Comparison of ENCODE assay signal across 20 cellular contexts in the genomic region with DNA sequence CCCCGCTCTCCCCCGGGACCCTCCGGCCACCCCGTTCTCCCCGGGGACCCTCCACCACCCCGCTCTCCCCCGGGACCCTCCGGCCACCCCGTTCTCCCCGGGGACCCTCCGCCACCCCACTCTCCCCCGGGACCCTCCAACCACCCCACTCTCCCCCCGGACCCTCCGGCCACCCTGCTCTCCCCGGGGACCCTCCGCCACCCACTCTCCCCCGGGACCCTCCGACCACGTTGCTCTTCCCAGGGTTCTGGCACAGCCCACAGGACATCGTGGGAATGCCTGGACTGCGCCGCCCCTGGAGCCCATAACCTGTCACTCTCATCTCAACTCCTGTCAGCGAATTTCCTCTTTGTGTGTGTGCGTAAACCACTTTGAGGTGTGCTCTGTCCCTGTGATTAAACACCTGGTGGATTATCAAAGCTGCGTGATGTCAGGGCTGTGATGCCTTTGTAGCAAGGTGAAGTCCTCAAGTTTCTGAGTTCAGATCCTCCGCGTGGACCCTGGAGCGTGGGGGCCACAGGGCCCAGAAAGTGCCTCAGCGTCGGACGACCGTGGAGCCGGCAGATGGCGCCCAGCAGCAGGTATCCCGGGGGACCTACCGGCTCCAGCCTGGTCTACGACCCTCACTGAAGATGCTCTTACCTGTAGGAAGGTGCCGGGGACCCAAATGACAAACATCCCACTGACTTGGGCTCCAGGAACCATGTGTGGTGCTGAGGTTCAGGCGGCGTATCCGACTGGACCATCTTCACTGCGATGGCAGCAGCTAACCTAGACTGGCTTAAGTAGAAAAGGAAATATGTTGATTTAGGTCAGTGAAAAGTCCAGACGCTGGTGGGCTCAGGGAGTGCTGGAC.
DNase-seq lines count a peak whose midpoint lies in the region; ATAC-seq and TF ChIP-seq lines count a peak whose summit lies in the region.
"Had no signal": no experiment of that assay in that cellular context is flagged by ENCODE, and none has a peak within 500 bp of the region (broad histone marks: within the 10 kb centered on the region; RNA-seq: fewer than 3 reads in every experiment).

No MANE protein-coding gene starts in this region.

- TF ChIP-seq CTCF in RWPE2 (IDR thresholded peaks at IDR 0.05; ENCODE audit: poor library complexity, severe bottlenecking) (no peak), neural progenitor cell (IDR thresholded peaks at IDR 0.05) (peak; percentile 25)

- H3K36me3 Mint-ChIP-seq in neural progenitor cell, result peaks cover 2% of the 10 kb centered on the region
- H3K36me3 Mint-ChIP-seq: CD8-positive, alpha-beta memory T cell had no signal

- H3K27ac Mint-ChIP-seq in neural progenitor cell, result no peak overlapping the region
- H3K27ac Mint-ChIP-seq: CD8-positive, alpha-beta memory T cell had no signal

- no peak overlapping the region for H3K27ac ChIP-seq in right cardiac atrium (ENCODE audit: low read length)
- no peak overlapping the region for H3K27ac ChIP-seq in RWPE2 (ENCODE audit: poor library complexity, severe bottlenecking)
- H3K27ac ChIP-seq in neural progenitor cell, result no peak overlapping the region
- H3K27ac ChIP-seq: HL-60 had no signal

- no peaks in the 10 kb centered on the region for H3K36me3 ChIP-seq in RWPE2 (ENCODE audit: low read depth)
- no peaks in the 10 kb centered on the region for H3K36me3 ChIP-seq in neural progenitor cell
- H3K36me3 ChIP-seq: HAP-1 had no signal

- H3F3A ChIP-seq in neural progenitor cell (ENCODE audit: low read depth), result peaks cover 15% of the 10 kb centered on the region

- H3K4me3 ChIP-seq in right cardiac atrium (ENCODE audit: low read length) (no peak overlapping the region), RWPE2 (ENCODE audit: severe bottlenecking) (no peak overlapping the region), neural progenitor cell (no peak overlapping the region)
- H3K4me3 ChIP-seq: HAP-1 had no signal

- H3K27me3 Mint-ChIP-seq in neural progenitor cell (ENCODE audit: insufficient read depth, low read depth), result peaks cover 42% of the 10 kb centered on the region

- no peak overlapping the region for H3K4me3 Mint-ChIP-seq in neural progenitor cell
- H3K4me3 Mint-ChIP-seq: CD8-positive, alpha-beta memory T cell had no signal

- no peaks in the 10 kb centered on the region for H3K4me1 ChIP-seq in right cardiac atrium (ENCODE audit: control insufficient read depth, insufficient read depth, low read length)
- no peaks in the 10 kb centered on the region for H3K4me1 ChIP-seq in RWPE2 (ENCODE audit: insufficient read depth, poor library complexity, severe bottlenecking)
- H3K4me1 ChIP-seq in neural progenitor cell, result peaks cover 8% of the 10 kb centered on the region
- H3K4me1 ChIP-seq: HAP-1 had no signal

- no peaks in the 10 kb centered on the region for H3K27me3 ChIP-seq in right cardiac atrium (ENCODE audit: control insufficient read depth, insufficient read depth)
- H3K27me3 ChIP-seq in RWPE2 (ENCODE audit: insufficient read depth, poor library complexity, severe bottlenecking), result peaks cover 15% of the 10 kb centered on the region
- peaks cover 90% of the 10 kb centered on the region for H3K27me3 ChIP-seq in neural progenitor cell

- peaks cover 6% of the 10 kb centered on the region for H3K4me1 Mint-ChIP-seq in neural progenitor cell
- H3K4me1 Mint-ChIP-seq: CD8-positive, alpha-beta memory T cell had no signal

- WGBS in right cardiac atrium, result 80% methylated on average over 37 of the region's 43 CpGs

- H4K20me1 ChIP-seq in neural progenitor cell (ENCODE audit: low read depth), result no peaks in the 10 kb centered on the region

- ATAC-seq in right cardiac atrium (no peak), Right ventricle myocardium superior (ENCODE audit: poor library complexity) (no peak), RWPE2 (ENCODE audit: low read depth) (no peak)

- DNase-seq in right cardiac atrium (peak; percentile 6 to 29 (median 24)), Right ventricle myocardium superior (no peak), RWPE2 (ENCODE audit: low spot score) (peak; percentile 42), neural progenitor cell (ENCODE audit: low spot score) (no peak), NCI-H82 (lab: John Stamatoyannopoulos, UW) (no peak), A172 (ENCODE audit: low spot score) (no peak)
- no peak for DNase-seq in stimulated activated CD8-positive, alpha-beta memory T cell treated with anti-CD3 and anti-CD28 coated beads, Interleukin-4, amount 100 ng/mL, for 48 hours
- DNase-seq: C1 segment of cervical spinal cord; CD8-positive, alpha-beta memory T cell; IMR-90; Karpas-422; NCI-H1417 treated with DMSO at 0.1 percent for 48 hours; NCI-H187 treated with DMSO at 0.1 percent for 48 hours; NCI-H2171; NCI-H446; NCI-H69; NK-92 treated with Interleukin-12 subunit alpha and Interleukin-12 subunit beta, amount 100 ng/mL, for 24 hours; SIG-M5 had no signal

- no peak overlapping the region for H3K4me2 ChIP-seq in neural progenitor cell

- H3K9me3 Mint-ChIP-seq in neural progenitor cell, result peaks cover 6% of the 10 kb centered on the region
- H3K9me3 Mint-ChIP-seq: CD8-positive, alpha-beta memory T cell had no signal

- H2AFZ ChIP-seq in neural progenitor cell (replicated peaks), result no peak overlapping the region

- intact Hi-C loops in right cardiac atrium (cut with DNase I) (no loop called here), Right ventricle myocardium superior (cut with DNase I) (no loop called here)

- H3K9ac ChIP-seq in neural progenitor cell, result no peak overlapping the region

- H3K79me2 ChIP-seq in neural progenitor cell (ENCODE audit: low read depth), result no peaks in the 10 kb centered on the region

- H3K9me3 ChIP-seq in right cardiac atrium (ENCODE audit: control insufficient read depth, low read length) (no peaks in the 10 kb centered on the region), RWPE2 (ENCODE audit: severe bottlenecking) (no peaks in the 10 kb centered on the region), neural progenitor cell (ENCODE audit: low read depth) (no peaks in the 10 kb centered on the region)
- H3K9me3 ChIP-seq: HAP-1 had no signal

Comparison
In these comparisons a context has a peak if more than half of its experiments do, and no peak if none do; other contexts are left out.
1. DNase-seq: peak in right cardiac atrium (3 of 3) and RWPE2 (single experiment); none in Right ventricle myocardium superior (single experiment), neural progenitor cell (single experiment), NCI-H82 (single experiment), stimulated activated CD8-positive, alpha-beta memory T cell treated with anti-CD3 and anti-CD28 coated beads, Interleukin-4, amount 100 ng/mL, for 48 hours (single experiment) and A172 (single experiment).